ENCODE assay signal across 1 cellular context in genomic region chr12:107058190-107058589, GRCh38.
TF ChIP-seq lines count a peak whose summit lies in the region.

No MANE protein-coding gene starts in this region.

TF ChIP-seq in GM23338, 12 proteins besides CTCF, POLR2A, EP300 and RAD21 (continued from another document):
- TF ChIP-seq, protein P1, sequence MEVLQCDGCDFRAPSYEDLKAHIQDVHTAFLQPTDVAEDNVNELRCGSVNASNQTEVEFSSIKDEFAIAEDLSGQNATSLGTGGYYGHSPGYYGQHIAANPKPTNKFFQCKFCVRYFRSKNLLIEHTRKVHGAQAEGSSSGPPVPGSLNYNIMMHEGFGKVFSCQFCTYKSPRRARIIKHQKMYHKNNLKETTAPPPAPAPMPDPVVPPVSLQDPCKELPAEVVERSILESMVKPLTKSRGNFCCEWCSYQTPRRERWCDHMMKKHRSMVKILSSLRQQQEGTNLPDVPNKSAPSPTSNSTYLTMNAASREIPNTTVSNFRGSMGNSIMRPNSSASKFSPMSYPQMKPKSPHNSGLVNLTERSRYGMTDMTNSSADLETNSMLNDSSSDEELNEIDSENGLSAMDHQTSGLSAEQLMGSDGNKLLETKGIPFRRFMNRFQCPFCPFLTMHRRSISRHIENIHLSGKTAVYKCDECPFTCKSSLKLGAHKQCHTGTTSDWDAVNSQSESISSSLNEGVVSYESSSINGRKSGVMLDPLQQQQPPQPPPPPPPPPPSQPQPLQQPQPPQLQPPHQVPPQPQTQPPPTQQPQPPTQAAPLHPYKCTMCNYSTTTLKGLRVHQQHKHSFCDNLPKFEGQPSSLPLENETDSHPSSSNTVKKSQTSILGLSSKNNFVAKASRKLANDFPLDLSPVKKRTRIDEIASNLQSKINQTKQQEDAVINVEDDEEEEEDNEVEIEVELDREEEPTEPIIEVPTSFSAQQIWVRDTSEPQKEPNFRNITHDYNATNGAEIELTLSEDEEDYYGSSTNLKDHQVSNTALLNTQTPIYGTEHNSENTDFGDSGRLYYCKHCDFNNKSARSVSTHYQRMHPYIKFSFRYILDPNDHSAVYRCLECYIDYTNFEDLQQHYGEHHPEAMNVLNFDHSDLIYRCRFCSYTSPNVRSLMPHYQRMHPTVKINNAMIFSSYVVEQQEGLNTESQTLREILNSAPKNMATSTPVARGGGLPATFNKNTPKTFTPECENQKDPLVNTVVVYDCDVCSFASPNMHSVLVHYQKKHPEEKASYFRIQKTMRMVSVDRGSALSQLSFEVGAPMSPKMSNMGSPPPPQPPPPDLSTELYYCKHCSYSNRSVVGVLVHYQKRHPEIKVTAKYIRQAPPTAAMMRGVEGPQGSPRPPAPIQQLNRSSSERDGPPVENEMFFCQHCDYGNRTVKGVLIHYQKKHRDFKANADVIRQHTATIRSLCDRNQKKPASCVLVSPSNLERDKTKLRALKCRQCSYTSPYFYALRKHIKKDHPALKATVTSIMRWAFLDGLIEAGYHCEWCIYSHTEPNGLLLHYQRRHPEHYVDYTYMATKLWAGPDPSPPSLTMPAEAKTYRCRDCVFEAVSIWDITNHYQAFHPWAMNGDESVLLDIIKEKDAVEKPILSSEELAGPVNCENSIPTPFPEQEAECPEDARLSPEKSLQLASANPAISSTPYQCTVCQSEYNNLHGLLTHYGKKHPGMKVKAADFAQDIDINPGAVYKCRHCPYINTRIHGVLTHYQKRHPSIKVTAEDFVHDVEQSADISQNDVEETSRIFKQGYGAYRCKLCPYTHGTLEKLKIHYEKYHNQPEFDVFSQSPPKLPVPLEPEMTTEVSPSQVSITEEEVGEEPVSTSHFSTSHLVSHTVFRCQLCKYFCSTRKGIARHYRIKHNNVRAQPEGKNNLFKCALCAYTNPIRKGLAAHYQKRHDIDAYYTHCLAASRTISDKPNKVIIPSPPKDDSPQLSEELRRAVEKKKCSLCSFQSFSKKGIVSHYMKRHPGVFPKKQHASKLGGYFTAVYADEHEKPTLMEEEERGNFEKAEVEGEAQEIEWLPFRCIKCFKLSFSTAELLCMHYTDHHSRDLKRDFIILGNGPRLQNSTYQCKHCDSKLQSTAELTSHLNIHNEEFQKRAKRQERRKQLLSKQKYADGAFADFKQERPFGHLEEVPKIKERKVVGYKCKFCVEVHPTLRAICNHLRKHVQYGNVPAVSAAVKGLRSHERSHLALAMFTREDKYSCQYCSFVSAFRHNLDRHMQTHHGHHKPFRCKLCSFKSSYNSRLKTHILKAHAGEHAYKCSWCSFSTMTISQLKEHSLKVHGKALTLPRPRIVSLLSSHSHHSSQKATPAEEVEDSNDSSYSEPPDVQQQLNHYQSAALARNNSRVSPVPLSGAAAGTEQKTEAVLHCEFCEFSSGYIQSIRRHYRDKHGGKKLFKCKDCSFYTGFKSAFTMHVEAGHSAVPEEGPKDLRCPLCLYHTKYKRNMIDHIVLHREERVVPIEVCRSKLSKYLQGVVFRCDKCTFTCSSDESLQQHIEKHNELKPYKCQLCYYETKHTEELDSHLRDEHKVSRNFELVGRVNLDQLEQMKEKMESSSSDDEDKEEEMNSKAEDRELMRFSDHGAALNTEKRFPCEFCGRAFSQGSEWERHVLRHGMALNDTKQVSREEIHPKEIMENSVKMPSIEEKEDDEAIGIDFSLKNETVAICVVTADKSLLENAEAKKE (CRISPR knock-in tag; IDR thresholded peaks at IDR 0.05): no peak
- TF ChIP-seq JUNB (IDR thresholded peaks at IDR 0.05; ENCODE audit: unreplicated experiment) (no peak), EZH2phosphoT487 (IDR thresholded peaks at IDR 0.05; ENCODE audit: unreplicated experiment) (no peak)
